In genomic region chr10:24916365-24916764, GRCh38 we compare ENCODE assay signal across 10 cellular contexts.
"Had no signal": no experiment of that assay in that cellular context is flagged by ENCODE, and none has a peak within 500 bp of the region (broad histone marks: within the 10 kb centered on the region; RNA-seq: fewer than 3 reads in every experiment).

No MANE protein-coding gene starts in this region.

- H3K27ac Mint-ChIP-seq: activated T-helper 1 cell treated with anti-CD3 and anti-CD28 coated beads, Interleukin-12 subunit alpha, Interleukin-12 subunit beta, Interleukin-2, Interleukin-4 antibody, amounts not matched to agents 30 ng/mL and 10 ng/mL and 1 ng/mL, durations not matched to agents 14 hours and 24 hours and 36 hours; endodermal cell; mesothelial cell of epicardium; neural progenitor cell had no signal

- H3K4me2 ChIP-seq: neural progenitor cell had no signal

- H3K4me3 Mint-ChIP-seq: activated T-helper 1 cell treated with anti-CD3 and anti-CD28 coated beads, Interleukin-12 subunit alpha, Interleukin-12 subunit beta, Interleukin-2, Interleukin-4 antibody, amounts not matched to agents 30 ng/mL and 10 ng/mL and 1 ng/mL, durations not matched to agents 14 hours and 24 hours and 36 hours; endodermal cell; mesothelial cell of epicardium; neural progenitor cell had no signal

- H3K27ac ChIP-seq: heart left ventricle, neural progenitor cell had no signal

- H3K4me3 ChIP-seq: heart left ventricle, lung, neural progenitor cell had no signal

- H3K9ac ChIP-seq: neural progenitor cell had no signal

- H3K4me1 ChIP-seq: neural progenitor cell had no signal

- H2AFZ ChIP-seq: neural progenitor cell had no signal

- ATAC-seq: heart left ventricle, sciatic nerve had no signal

- H3K27me3 ChIP-seq: heart left ventricle, neural progenitor cell had no signal

- H3K36me3 ChIP-seq: heart left ventricle, neural progenitor cell had no signal

- DNase-seq: activated CD8-positive, alpha-beta memory T cell treated with anti-CD3 and anti-CD28 coated beads, Interleukin-2, amount 50 U/mL, for 48 hours; activated naive CD4-positive, alpha-beta T cell treated with Interleukin-2 at 50 U/mL for 16 hours; endodermal cell; heart left ventricle; T1000 had no signal
